ENCODE assay signal across 17 cellular contexts in genomic region chr7:1068656-1069055, GRCh38. TPM values are rescaled to one million over a fixed set of nuclear protein-coding genes. Genes with fewer than 3 reads are reported as not detected.
"Had no signal": no experiment of that assay in that cellular context is flagged by ENCODE, and none has a peak within 500 bp of the region (broad histone marks: within the 10 kb centered on the region; RNA-seq: fewer than 3 reads in every experiment).

No MANE protein-coding gene starts in this region.

- H3K36me3 ChIP-seq: neutrophil, sigmoid colon, stomach, thoracic aorta, transverse colon, uterus had no signal

- DNase-seq: effector memory CD8-positive, alpha-beta T cell; erythroblast; foreskin keratinocyte; left colon; mesendoderm; naive thymus-derived CD4-positive, alpha-beta T cell; sigmoid colon; stimulated activated CD4-positive, alpha-beta T cell treated with anti-CD3 and anti-CD28 coated beads, Interleukin-2, amount 100 ng/mL, for 24 hours; stimulated activated naive CD4-positive, alpha-beta T cell; stomach; substantia nigra; transverse colon; uterus had no signal

- H3K27me3 ChIP-seq: foreskin keratinocyte, sigmoid colon, stomach, transverse colon, uterus had no signal

- H3K27me3 Mint-ChIP-seq: naive thymus-derived CD4-positive, alpha-beta T cell had no signal

- H3K36me3 Mint-ChIP-seq: naive thymus-derived CD4-positive, alpha-beta T cell had no signal

- H3K4me1 ChIP-seq: foreskin keratinocyte had no signal

- H3K9me3 Mint-ChIP-seq: dendritic cell treated with granulocyte-macrophage colony-stimulating factor and Interleukin-4, amounts not matched to agents 40 ng/mL and 50 ng/mL, for 4 days; effector memory CD8-positive, alpha-beta T cell had no signal

- H3K4me3 ChIP-seq: sigmoid colon, skin epidermis, stomach, thoracic aorta, transverse colon, uterus had no signal

- H3K9me3 ChIP-seq: neutrophil, sigmoid colon, stomach, thoracic aorta, transverse colon, uterus had no signal

- H3K27ac Mint-ChIP-seq: dendritic cell treated with granulocyte-macrophage colony-stimulating factor and Interleukin-4, amounts not matched to agents 40 ng/mL and 50 ng/mL, for 4 days; effector memory CD8-positive, alpha-beta T cell; naive thymus-derived CD4-positive, alpha-beta T cell had no signal

- H3K4me3 Mint-ChIP-seq: dendritic cell treated with granulocyte-macrophage colony-stimulating factor and Interleukin-4, amounts not matched to agents 40 ng/mL and 50 ng/mL, for 4 days; effector memory CD8-positive, alpha-beta T cell; naive thymus-derived CD4-positive, alpha-beta T cell had no signal

RNA-seq across cellular contexts. Expression of gene GPR146, which starts 24.3 kb away (rescaled TPM):
- total RNA-seq: foreskin keratinocyte had no signal
